ENCODE assay signal across 16 cellular contexts in genomic region chr2:65361623-65362022, GRCh38.
DNase-seq lines count a peak whose midpoint lies in the region; ATAC-seq and TF ChIP-seq lines count a peak whose summit lies in the region.
"Had no signal": no experiment of that assay in that cellular context is flagged by ENCODE, and none has a peak within 500 bp of the region (broad histone marks: within the 10 kb centered on the region; RNA-seq: fewer than 3 reads in every experiment).

No MANE protein-coding gene starts in this region.

- TF ChIP-seq POLR2A in erythroblast (IDR thresholded peaks at IDR 0.05; ENCODE audit: low read length) = no peak

- peak overlapping the region; percentile 68 for H3K4me2 ChIP-seq in smooth muscle cell

- WGBS in smooth muscle cell (ENCODE audit: low lambda C conversion rate) = 27% methylated on average over 3 of the region's 3 CpGs

- H3K36me3 ChIP-seq in SJCRH30 (no peaks in the 10 kb centered on the region), smooth muscle cell (ENCODE audit: low read depth) (no peaks in the 10 kb centered on the region), right atrium auricular region (no peaks in the 10 kb centered on the region)
- H3K36me3 ChIP-seq: lower lobe of right lung, ovary had no signal

- no peaks in the 10 kb centered on the region for H3K9me3 Mint-ChIP-seq in activated CD8-positive, alpha-beta T cell treated with anti-CD3 and anti-CD28 coated beads, Interleukin-2, amount 10 ng/mL, durations not matched to agents 7 days and 5 days (ENCODE audit: insufficient read depth)
- no peaks in the 10 kb centered on the region for H3K9me3 Mint-ChIP-seq in activated CD8-positive, alpha-beta T cell treated with anti-CD3 and anti-CD28 coated beads for 36 hours
- H3K9me3 Mint-ChIP-seq: H9 had no signal

- POLR2A ChIA-PET in activated CD8-positive, alpha-beta T cell treated with anti-CD3 and anti-CD28 coated beads, Interleukin-2, amount 10 ng/mL, durations not matched to agents 7 days and 5 days (lab: Charles Lee) = interaction anchor here (0.6 kb wide), 2 partner anchors 39 to 913 kb away, joined by 4 to 8 read pairs; no protein-coding TSS in a partner anchor
- POLR2A ChIA-PET in activated CD8-positive, alpha-beta T cell treated with anti-CD3 and anti-CD28 coated beads for 36 hours (lab: Charles Lee) = no interaction called here

- H3F3A ChIP-seq in smooth muscle cell (ENCODE audit: low read depth) = peaks cover 47% of the 10 kb centered on the region

- CTCF ChIA-PET in activated CD8-positive, alpha-beta T cell treated with anti-CD3 and anti-CD28 coated beads, Interleukin-2, amount 10 ng/mL, durations not matched to agents 7 days and 5 days (lab: Charles Lee) = interaction anchor here (0.7 to 1.1 kb wide), 2 partner anchors 13 to 114 kb away, joined by 3 read pairs; no protein-coding TSS in a partner anchor
- CTCF ChIA-PET in activated CD8-positive, alpha-beta T cell treated with anti-CD3 and anti-CD28 coated beads for 36 hours (lab: Charles Lee) = interaction anchor here (1.0 to 1.5 kb wide), 2 partner anchors 9 to 21 kb away, joined by 3 to 5 read pairs; no protein-coding TSS in a partner anchor

- H3K9me3 ChIP-seq in SJCRH30 (replicated peaks) = no peaks in the 10 kb centered on the region
- H3K9me3 ChIP-seq in smooth muscle cell (replicated peaks; ENCODE audit: low read depth) = no peaks in the 10 kb centered on the region
- H3K9me3 ChIP-seq in right atrium auricular region = no peaks in the 10 kb centered on the region
- H3K9me3 ChIP-seq: lower lobe of right lung, ovary had no signal

- no peak overlapping the region for H2AFZ ChIP-seq in smooth muscle cell (ENCODE audit: low read depth)

- no peak for ATAC-seq in activated CD8-positive, alpha-beta T cell treated with anti-CD3 and anti-CD28 coated beads, Interleukin-2, amount 10 ng/mL, durations not matched to agents 7 days and 5 days
- no peak for ATAC-seq in activated CD8-positive, alpha-beta T cell treated with anti-CD3 and anti-CD28 coated beads for 36 hours
- ATAC-seq: lower lobe of right lung had no signal

- H3K4me1 Mint-ChIP-seq in activated CD8-positive, alpha-beta T cell treated with anti-CD3 and anti-CD28 coated beads, Interleukin-2, amount 10 ng/mL, durations not matched to agents 7 days and 5 days (ENCODE audit: low read depth) = peaks cover 47% of the 10 kb centered on the region
- peaks cover 42% of the 10 kb centered on the region for H3K4me1 Mint-ChIP-seq in activated CD8-positive, alpha-beta T cell treated with anti-CD3 and anti-CD28 coated beads for 36 hours (ENCODE audit: low read depth)

- peaks cover 2% of the 10 kb centered on the region for H3K27me3 Mint-ChIP-seq in activated CD8-positive, alpha-beta T cell treated with anti-CD3 and anti-CD28 coated beads, Interleukin-2, amount 10 ng/mL, durations not matched to agents 7 days and 5 days (ENCODE audit: low read depth)
- H3K27me3 Mint-ChIP-seq in activated CD8-positive, alpha-beta T cell treated with anti-CD3 and anti-CD28 coated beads for 36 hours = no peaks in the 10 kb centered on the region

- H3K4me1 ChIP-seq in SJCRH30 (peaks cover 77% of the 10 kb centered on the region), smooth muscle cell (ENCODE audit: low read depth) (peaks cover 65% of the 10 kb centered on the region), right atrium auricular region (peaks cover 0 to 54% of the 10 kb centered on the region in 2 donors)

- intact Hi-C loops in activated CD8-positive, alpha-beta T cell treated with anti-CD3 and anti-CD28 coated beads for 36 hours (cut with micrococcal nuclease) = no loop called here

- no peaks in the 10 kb centered on the region for H3K36me3 Mint-ChIP-seq in activated CD8-positive, alpha-beta T cell treated with anti-CD3 and anti-CD28 coated beads, Interleukin-2, amount 10 ng/mL, durations not matched to agents 7 days and 5 days (ENCODE audit: low read depth)
- no peaks in the 10 kb centered on the region for H3K36me3 Mint-ChIP-seq in activated CD8-positive, alpha-beta T cell treated with anti-CD3 and anti-CD28 coated beads for 36 hours (ENCODE audit: low read depth)

- H3K4me3 Mint-ChIP-seq in activated CD8-positive, alpha-beta T cell treated with anti-CD3 and anti-CD28 coated beads, Interleukin-2, amount 10 ng/mL, durations not matched to agents 7 days and 5 days = no peak overlapping the region
- H3K4me3 Mint-ChIP-seq in activated CD8-positive, alpha-beta T cell treated with anti-CD3 and anti-CD28 coated beads for 36 hours = no peak overlapping the region

- peaks cover 52% of the 10 kb centered on the region for H4K20me1 ChIP-seq in smooth muscle cell (ENCODE audit: low read depth)

- H3K79me2 ChIP-seq in smooth muscle cell (ENCODE audit: low read depth) = peaks cover 66% of the 10 kb centered on the region

- no peak overlapping the region for H3K4me3 ChIP-seq in SJCRH30
- no peak overlapping the region for H3K4me3 ChIP-seq in smooth muscle cell
- H3K4me3 ChIP-seq in coronary artery = no peak overlapping the region
- H3K4me3 ChIP-seq in right atrium auricular region = no peak overlapping the region
- H3K4me3 ChIP-seq: lower lobe of right lung, ovary had no signal

- no peak for TF ChIP-seq CTCF in activated CD8-positive, alpha-beta T cell treated with anti-CD3 and anti-CD28 coated beads for 36 hours (IDR thresholded peaks at IDR 0.05)
- TF ChIP-seq CTCF in smooth muscle cell (IDR thresholded peaks at IDR 0.05; ENCODE audit: borderline replicate concordance, insufficient read depth, poor library complexity, severe bottlenecking) (no peak), coronary artery (IDR thresholded peaks at IDR 0.05) (no peak), right atrium auricular region (IDR thresholded peaks at IDR 0.05) (no peak)

- no peak for DNase-seq in activated CD8-positive, alpha-beta T cell treated with anti-CD3 and anti-CD28 coated beads, Interleukin-2, amount 10 ng/mL, durations not matched to agents 7 days and 5 days
- no peak for DNase-seq in activated CD8-positive, alpha-beta T cell treated with anti-CD3 and anti-CD28 coated beads for 36 hours
- DNase-seq in SJCRH30 = peak; percentile 59 to 66
- peak; percentile 24 for DNase-seq in fibroblast of peridontal ligament (ENCODE audit: extremely low read depth)
- no peak for DNase-seq in smooth muscle cell (lab: John Stamatoyannopoulos, UW; ENCODE audit: unreplicated experiment)
- DNase-seq in erythroblast (lab: John Stamatoyannopoulos, UW) = no peak
- no peak for DNase-seq in coronary artery (ENCODE audit: low spot score)
- DNase-seq in right atrium auricular region (ENCODE audit: low spot score) = no peak
- DNase-seq: activated naive CD4-positive, alpha-beta T cell treated with Interleukin-2 at 50 U/mL for 16 hours; central memory CD4-positive, alpha-beta T cell; H9; lower lobe of right lung; NCI-H2171 treated with DMSO at 0.1 percent for 48 hours; ovary; T-helper 9 cell had no signal

- no peak overlapping the region for H3K9ac ChIP-seq in smooth muscle cell (ENCODE audit: low read depth)

- H3K27ac Mint-ChIP-seq in activated CD8-positive, alpha-beta T cell treated with anti-CD3 and anti-CD28 coated beads, Interleukin-2, amount 10 ng/mL, durations not matched to agents 7 days and 5 days = peak overlapping the region; percentile 29
- H3K27ac Mint-ChIP-seq in activated CD8-positive, alpha-beta T cell treated with anti-CD3 and anti-CD28 coated beads for 36 hours = no peak overlapping the region
- H3K27ac Mint-ChIP-seq: H9 had no signal

- H3K27ac ChIP-seq in SJCRH30 = peak overlapping the region; percentile 12; the same call in 1 of the 2 replicates
- peak overlapping the region; percentile 98 for H3K27ac ChIP-seq in smooth muscle cell (ENCODE audit: low read depth)
- no peak overlapping the region for H3K27ac ChIP-seq in coronary artery
- no peak overlapping the region for H3K27ac ChIP-seq in right atrium auricular region
- H3K27ac ChIP-seq: epithelial cell of prostate, lower lobe of right lung, ovary had no signal

- H3K27me3 ChIP-seq in SJCRH30 (no peaks in the 10 kb centered on the region), smooth muscle cell (ENCODE audit: low read depth) (no peaks in the 10 kb centered on the region), right atrium auricular region (no peaks in the 10 kb centered on the region)
- H3K27me3 ChIP-seq: ovary had no signal

Comparison
In these comparisons a context has a peak if more than half of its experiments do, and no peak if none do; other contexts are left out.
1. DNase-seq: peak in SJCRH30 (2 of 2) and fibroblast of peridontal ligament (single experiment); none in activated CD8-positive, alpha-beta T cell treated with anti-CD3 and anti-CD28 coated beads, Interleukin-2, amount 10 ng/mL, durations not matched to agents 7 days and 5 days (single experiment), activated CD8-positive, alpha-beta T cell treated with anti-CD3 and anti-CD28 coated beads for 36 hours (single experiment), smooth muscle cell (single experiment), erythroblast (0 of 2), coronary artery (single experiment) and right atrium auricular region (single experiment).
2. H3K27ac ChIP-seq: peak in SJCRH30 (single experiment) and smooth muscle cell (single experiment); none in coronary artery (0 of 2) and right atrium auricular region (0 of 2).